ENCODE assay signal across 9 cellular contexts in genomic region chr1:58739851-58740466, GRCh38. TPM values are rescaled to one million over a fixed set of nuclear protein-coding genes. Genes with fewer than 3 reads are reported as not detected.
DNase-seq lines count a peak whose midpoint lies in the region; ATAC-seq lines count a peak whose summit lies in the region.
"Had no signal": no experiment of that assay in that cellular context is flagged by ENCODE, and none has a peak within 500 bp of the region (broad histone marks: within the 10 kb centered on the region; RNA-seq: fewer than 3 reads in every experiment).

No MANE protein-coding gene starts in this region.

- H3K56ac ChIP-seq in mesendoderm (ENCODE audit: low read length): no peak overlapping the region

- H3K4me1 ChIP-seq in mesendoderm (ENCODE audit: control insufficient read depth, low read depth, low read length): no peaks in the 10 kb centered on the region

- no peak overlapping the region for H3K23ac ChIP-seq in mesendoderm (ENCODE audit: low read length)

- H2BK120ac ChIP-seq in mesendoderm (ENCODE audit: low read depth, low read length): no peak overlapping the region

- no peak overlapping the region for H3K18ac ChIP-seq in mesendoderm (ENCODE audit: low read length)

- no peak overlapping the region for H3K9ac ChIP-seq in mesendoderm (ENCODE audit: low read length)

- no peak overlapping the region for H4K5ac ChIP-seq in mesendoderm (ENCODE audit: low read length)

- H3K36me3 ChIP-seq in mesendoderm (ENCODE audit: control insufficient read depth, insufficient read depth, low read length): no peaks in the 10 kb centered on the region

- H2BK5ac ChIP-seq in mesendoderm (ENCODE audit: low read length): no peak overlapping the region

- no peaks in the 10 kb centered on the region for H3K79me1 ChIP-seq in mesendoderm (ENCODE audit: low read length)

- WGBS in mesendoderm (ENCODE audit: extremely low coverage, insufficient coverage, low lambda C conversion rate): no CpG with 5 or more reads among the region's 3 CpGs

- H3K4ac ChIP-seq in mesendoderm (ENCODE audit: low read depth, low read length): no peak overlapping the region

- POLR2A ChIA-PET in activated CD4-positive, alpha-beta T cell treated with anti-CD3 and anti-CD28 coated beads for 36 hours (lab: Charles Lee): interaction anchor here (0.5 kb wide), 1 partner anchor 957 kb away, joined by 6 read pairs; no protein-coding TSS in a partner anchor

- ATAC-seq in activated CD4-positive, alpha-beta T cell treated with anti-CD3 and anti-CD28 coated beads for 36 hours: peak; percentile 44
- no peak for ATAC-seq in HG03460 (IDR thresholded peaks at IDR 0.05; ENCODE audit: unreplicated experiment)

- no peak overlapping the region for H2AK5ac ChIP-seq in mesendoderm (ENCODE audit: low read length)

- no peaks in the 10 kb centered on the region for H3K27me3 ChIP-seq in mesendoderm (ENCODE audit: insufficient read depth, low read length, poor library complexity)

- no peak overlapping the region for H3K27ac ChIP-seq in mesendoderm (ENCODE audit: low read depth, low read length)

- H3K4me1 Mint-ChIP-seq in activated CD4-positive, alpha-beta T cell treated with anti-CD3 and anti-CD28 coated beads for 36 hours: no peaks in the 10 kb centered on the region
- peaks cover 17% of the 10 kb centered on the region for H3K4me1 Mint-ChIP-seq in T-helper 2 cell treated with Interferon-gamma antibody and Interleukin-4, amounts not matched to agents 5 μg/mL and 100 μg/mL, for 36 hours (ENCODE audit: low read depth)
- H3K4me1 Mint-ChIP-seq: activated naive CD4-positive, alpha-beta T cell treated with anti-CD3 and anti-CD28 coated beads, Interleukin-2, amount 50 U/mL, for 24 hours had no signal

- H3K79me2 ChIP-seq in mesendoderm (ENCODE audit: control insufficient read depth, insufficient read depth, low read length): no peaks in the 10 kb centered on the region

- H3K4me2 ChIP-seq in mesendoderm (ENCODE audit: low read length): no peak overlapping the region

- no peak overlapping the region for H4K8ac ChIP-seq in mesendoderm (ENCODE audit: low read depth, low read length)

- H3K9me3 Mint-ChIP-seq in activated CD4-positive, alpha-beta T cell treated with anti-CD3 and anti-CD28 coated beads for 36 hours (ENCODE audit: low read depth): no peaks in the 10 kb centered on the region
- H3K9me3 Mint-ChIP-seq in T-helper 2 cell treated with Interferon-gamma antibody and Interleukin-4, amounts not matched to agents 5 μg/mL and 100 μg/mL, for 36 hours: no peaks in the 10 kb centered on the region
- H3K9me3 Mint-ChIP-seq: activated naive CD4-positive, alpha-beta T cell treated with anti-CD3 and anti-CD28 coated beads, Interleukin-2, amount 50 U/mL, for 24 hours had no signal

- H3K36me3 Mint-ChIP-seq in activated CD4-positive, alpha-beta T cell treated with anti-CD3 and anti-CD28 coated beads for 36 hours (ENCODE audit: low read depth): no peaks in the 10 kb centered on the region
- H3K36me3 Mint-ChIP-seq in T-helper 2 cell treated with Interferon-gamma antibody and Interleukin-4, amounts not matched to agents 5 μg/mL and 100 μg/mL, for 36 hours (ENCODE audit: low read depth): no peaks in the 10 kb centered on the region
- H3K36me3 Mint-ChIP-seq: activated naive CD4-positive, alpha-beta T cell treated with anti-CD3 and anti-CD28 coated beads, Interleukin-2, amount 50 U/mL, for 24 hours had no signal

- H3K4me3 Mint-ChIP-seq in activated CD4-positive, alpha-beta T cell treated with anti-CD3 and anti-CD28 coated beads for 36 hours: no peak overlapping the region
- no peak overlapping the region for H3K4me3 Mint-ChIP-seq in T-helper 2 cell treated with Interferon-gamma antibody and Interleukin-4, amounts not matched to agents 5 μg/mL and 100 μg/mL, for 36 hours
- H3K4me3 Mint-ChIP-seq: activated naive CD4-positive, alpha-beta T cell treated with anti-CD3 and anti-CD28 coated beads, Interleukin-2, amount 50 U/mL, for 24 hours had no signal

- CTCF ChIA-PET in activated CD4-positive, alpha-beta T cell treated with anti-CD3 and anti-CD28 coated beads for 36 hours (lab: Charles Lee): interaction anchor here (1.1 to 2.8 kb wide), 6 partner anchors 15 to 960 kb away, joined by 3 to 15 read pairs (median 6); no protein-coding TSS in a partner anchor

- peak overlapping the region; percentile 42 for H2BK15ac ChIP-seq in mesendoderm (replicated peaks; ENCODE audit: low read depth)

- H3K27ac Mint-ChIP-seq in activated CD4-positive, alpha-beta T cell treated with anti-CD3 and anti-CD28 coated beads for 36 hours: no peak overlapping the region
- no peak overlapping the region for H3K27ac Mint-ChIP-seq in T-helper 2 cell treated with Interferon-gamma antibody and Interleukin-4, amounts not matched to agents 5 μg/mL and 100 μg/mL, for 36 hours
- H3K27ac Mint-ChIP-seq: activated naive CD4-positive, alpha-beta T cell treated with anti-CD3 and anti-CD28 coated beads, Interleukin-2, amount 50 U/mL, for 24 hours had no signal

- peaks cover 1% of the 10 kb centered on the region for H3K27me3 Mint-ChIP-seq in activated CD4-positive, alpha-beta T cell treated with anti-CD3 and anti-CD28 coated beads for 36 hours
- peaks cover 8% of the 10 kb centered on the region for H3K27me3 Mint-ChIP-seq in T-helper 2 cell treated with Interferon-gamma antibody and Interleukin-4, amounts not matched to agents 5 μg/mL and 100 μg/mL, for 36 hours (ENCODE audit: low read depth)

- DNase-seq in activated CD4-positive, alpha-beta T cell treated with anti-CD3 and anti-CD28 coated beads for 36 hours: no peak
- DNase-seq in activated CD4-positive, alpha-beta T cell treated with anti-CD3 and anti-CD28 coated beads, Interleukin-2, amount 50 U/mL, for 4 hours: no peak
- DNase-seq in MV-4-11 (lab: John Stamatoyannopoulos, UW): peak; percentile 53
- peak; percentile 80 for DNase-seq in RKO (ENCODE audit: low spot score)
- DNase-seq in effector CD4-positive, alpha-beta T cell: peak; percentile 36
- DNase-seq in mesendoderm: peak; percentile 53
- DNase-seq in T-helper 2 cell treated with Interferon-gamma antibody and Interleukin-4, amounts not matched to agents 5 μg/mL and 100 μg/mL, for 36 hours (ENCODE audit: low spot score): no peak

- intact Hi-C loops in activated CD4-positive, alpha-beta T cell treated with anti-CD3 and anti-CD28 coated beads for 36 hours (cut with DNase I, micrococcal nuclease): loop anchor here (1.0 to 2.0 kb wide), 5 partner anchors 29 to 1019 kb away; no protein-coding TSS in a partner anchor

- no peak overlapping the region for H3K4me3 ChIP-seq in mesendoderm (ENCODE audit: low read length)

RNA-seq across cellular contexts. Expression of gene MYSM1, which starts 40.1 kb away (rescaled TPM):
- 10 to 100 TPM; 31.8 to 33.2 TPM for total RNA-seq in activated CD4-positive, alpha-beta T cell treated with anti-CD3 and anti-CD28 coated beads for 36 hours
- polyA plus RNA-seq in mesendoderm (2013, experiment 1 of 2): 29.8 TPM
- 32.4 TPM for polyA plus RNA-seq in mesendoderm (2013, experiment 2 of 2)

RNA-seq across cellular contexts. Expression of gene JUN, which starts 43.9 kb away (rescaled TPM):
- total RNA-seq in activated CD4-positive, alpha-beta T cell treated with anti-CD3 and anti-CD28 coated beads for 36 hours: 10 to 100 TPM; 24.2 to 25.5 TPM
- polyA plus RNA-seq in mesendoderm (2013, experiment 1 of 2): 11.0 TPM
- polyA plus RNA-seq in mesendoderm (2013, experiment 2 of 2): 12.2 TPM

Comparison
In these comparisons a context has a peak if more than half of its experiments do, and no peak if none do; other contexts are left out.
1. DNase-seq: peak in MV-4-11 (single experiment), RKO (single experiment), effector CD4-positive, alpha-beta T cell (single experiment) and mesendoderm (single experiment); none in activated CD4-positive, alpha-beta T cell treated with anti-CD3 and anti-CD28 coated beads for 36 hours (single experiment), activated CD4-positive, alpha-beta T cell treated with anti-CD3 and anti-CD28 coated beads, Interleukin-2, amount 50 U/mL, for 4 hours (0 of 2) and T-helper 2 cell treated with Interferon-gamma antibody and Interleukin-4, amounts not matched to agents 5 μg/mL and 100 μg/mL, for 36 hours (single experiment).